ENCODE assay signal across 8 cellular contexts in genomic region chr15:74615313-74616019, GRCh38. TPM values are rescaled to one million over a fixed set of nuclear protein-coding genes. Genes with fewer than 3 reads are reported as not detected.
A peak's percentile ranks its signal among the peaks of the same experiment; 100 is the strongest.
DNase-seq lines count a peak whose midpoint lies in the region; ATAC-seq and TF ChIP-seq lines count a peak whose summit lies in the region.

CLK3 (plus strand) TSS chr15:74615836; CDS start chr15:74619197, 3,361 bp downstream.

- peak within 1 kb of the TSS; percentile 90 for H2AFZ ChIP-seq in PC-3 (ENCODE audit: low read length)

- CTCF ChIA-PET in PC-3 (lab: Charles Lee), result no interaction called here

- peaks cover 16% of the 10 kb centered on the region for H3K4me1 ChIP-seq in PC-3 (ENCODE audit: insufficient read depth, low read length)
- H3K4me1 ChIP-seq in mucosa of rectum (ENCODE audit: control insufficient read depth in 2 of 2, insufficient read depth in 2 of 2, low read length in 2 of 2), result peaks cover 22 to 24% of the 10 kb centered on the region in 2 donors

- no peaks in the 10 kb centered on the region for H3K9me2 ChIP-seq in PC-3 (replicated peaks; ENCODE audit: low read length)

- peak within 1 kb of the TSS; percentile 99 for H3K4me2 ChIP-seq in PC-3 (ENCODE audit: low read length)

- POLR2A ChIA-PET in PC-3 (lab: Charles Lee; ENCODE audit: unreplicated experiment), result no interaction called here

- H3K9me3 ChIP-seq in PC-3 (ENCODE audit: low read length) (no peaks in the 10 kb centered on the region), mucosa of rectum (ENCODE audit: control insufficient read depth in 2 of 2, low read length in 2 of 2) (no peaks in the 10 kb centered on the region)

- H3K9ac ChIP-seq in PC-3 (ENCODE audit: low read length) (peak within 1 kb of the TSS; percentile 98), mucosa of rectum (ENCODE audit: low read depth in 1 of 2, low read length in 2 of 2) (peak within 1 kb of the TSS; percentile 100)

- DNase-seq in DMS114 treated with DMSO at 0.1 percent for 48 hours (lab: John Stamatoyannopoulos, UW; ENCODE audit: unreplicated experiment), result peak; percentile 88
- DNase-seq in Jurkat, Clone E6-1 (ENCODE audit: low read depth, low spot score), result peak; percentile 88
- DNase-seq in PC-3, result peak; percentile 95
- peak; percentile 98 for DNase-seq in activated T-cell treated with anti-CD3 and anti-CD28 coated beads for 48 hours (ENCODE audit: low read depth)
- DNase-seq in epithelial cell of proximal tubule (ENCODE audit: low read depth), result no peak
- DNase-seq in stimulated activated CD8-positive, alpha-beta memory T cell treated with anti-CD3 and anti-CD28 coated beads, Interleukin-4, amount 100 ng/mL, for 48 hours, result peak; percentile 98

- peak within 1 kb of the TSS; percentile 95 for H3K4me3 ChIP-seq in Jurkat, Clone E6-1 (ENCODE audit: low read length)
- H3K4me3 ChIP-seq in PC-3 (ENCODE audit: low read length) (peak within 1 kb of the TSS; percentile 100), epithelial cell of proximal tubule (ENCODE audit: low read depth, low read length) (peak within 1 kb of the TSS; percentile 100), mucosa of rectum (ENCODE audit: low read length in 2 of 2) (peak within 1 kb of the TSS; percentile 95 to 97)

- intact Hi-C loops in PC-3 (cut with micrococcal nuclease), result loop anchor here (2.0 to 5.0 kb wide), 2 partner anchors 155 to 243 kb away; partner anchors contain the start of gene UBL7

- H3F3A ChIP-seq in PC-3 (ENCODE audit: low read length, unreplicated experiment), result no peaks in the 10 kb centered on the region

- peaks cover 12% of the 10 kb centered on the region for H3K36me3 ChIP-seq in PC-3 (ENCODE audit: low read depth, low read length)
- peaks cover 14 to 16% of the 10 kb centered on the region in 2 donors for H3K36me3 ChIP-seq in mucosa of rectum (ENCODE audit: control insufficient read depth in 2 of 2, insufficient read depth in 2 of 2, low read length in 2 of 2)

- no peaks in the 10 kb centered on the region for H3K27me3 ChIP-seq in PC-3 (ENCODE audit: low read length)
- H3K27me3 ChIP-seq in mucosa of rectum (ENCODE audit: control insufficient read depth in 2 of 2, insufficient read depth in 2 of 2, low read length in 2 of 2), result no peaks in the 10 kb centered on the region

- no TSS peak for BruUV-seq in PC-3 (replicated peaks; lab: Mats Ljungman, UMichigan)

- H4K20me1 ChIP-seq in PC-3 (ENCODE audit: low read length), result peaks cover 26% of the 10 kb centered on the region

- H3K27ac ChIP-seq in PC-3 (ENCODE audit: low read length) (peak within 1 kb of the TSS; percentile 68), mucosa of rectum (ENCODE audit: low read depth in 2 of 2, low read length in 2 of 2) (peak within 1 kb of the TSS; percentile 98)

- ATAC-seq in GM21576 (IDR thresholded peaks at IDR 0.05; ENCODE audit: unreplicated experiment) (peak; percentile 69), PC-3 (peak; percentile 89)

- peaks cover 55% of the 10 kb centered on the region for H3K79me2 ChIP-seq in PC-3 (ENCODE audit: low read length)

- TF ChIP-seq CTCF in PC-3 (conservative IDR thresholded peaks at IDR 0.05; ENCODE audit: low read depth, low read length), result no peak
- TF ChIP-seq CTCF in epithelial cell of proximal tubule (conservative IDR thresholded peaks at IDR 0.05; ENCODE audit: low read depth, low read length), result no peak

RNA-seq across cellular contexts. Expression of gene CLK3, which starts in this region (rescaled TPM):
- 103 TPM for polyA plus RNA-seq in Jurkat, Clone E6-1 (2012; ENCODE audit: insufficient read depth, insufficient read length)
- total RNA-seq in PC-3 (2014; rRNA removed) (56.2 and 64.1 TPM in 2 replicates), epithelial cell of proximal tubule (82.6 and 102 TPM in 2 replicates)
